Comparison of ENCODE assay signal across 1 cellular context in genomic region chr17:7755095-7755890, GRCh38.
A peak's percentile ranks its signal among the peaks of the same experiment; 100 is the strongest.
TF ChIP-seq lines count a peak whose summit lies in the region.

No MANE protein-coding gene starts in this region.

TF ChIP-seq in WTC11, 78 proteins besides CTCF, POLR2A, EP300 and RAD21 (continued from another document):
- TF ChIP-seq USF1 (CRISPR knock-in tag; IDR thresholded peaks at IDR 0.05) (peak; percentile 70), FOXP4 (CRISPR knock-in tag; IDR thresholded peaks at IDR 0.05) (no peak)
